ENCODE assay signal across 20 cellular contexts in the genomic region with DNA sequence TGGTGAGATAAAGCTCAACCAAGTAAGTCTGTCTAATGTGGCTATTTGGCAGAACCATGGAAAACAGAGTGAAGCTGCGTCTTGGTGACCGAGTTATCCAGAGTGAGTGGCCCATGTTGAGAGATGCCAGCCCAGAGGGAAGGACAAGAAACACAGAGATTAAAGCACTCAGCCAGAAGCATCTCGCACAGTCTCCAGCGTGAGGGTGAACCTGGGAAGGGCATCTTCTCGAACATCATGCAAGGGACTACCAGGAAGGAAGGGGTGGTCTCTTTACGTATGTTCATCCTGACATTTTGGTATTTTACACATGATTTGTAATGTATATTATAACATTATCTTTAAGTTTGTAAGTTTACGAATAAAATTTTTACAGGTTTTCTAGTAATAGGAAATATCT.
DNase-seq lines count a peak whose midpoint lies in the region; ATAC-seq and TF ChIP-seq lines count a peak whose summit lies in the region.
"Had no signal": no experiment of that assay in that cellular context is flagged by ENCODE, and none has a peak within 500 bp of the region (broad histone marks: within the 10 kb centered on the region; RNA-seq: fewer than 3 reads in every experiment).

No MANE protein-coding gene starts in this region.

- H3K27me3 Mint-ChIP-seq in glutamatergic neuron (ENCODE audit: unreplicated experiment) = peaks cover 1% of the 10 kb centered on the region
- H3K27me3 Mint-ChIP-seq: CD4-positive, alpha-beta T cell had no signal

- H3K36me3 Mint-ChIP-seq in glutamatergic neuron (ENCODE audit: unreplicated experiment) = no peaks in the 10 kb centered on the region
- H3K36me3 Mint-ChIP-seq: CD8-positive, alpha-beta T cell had no signal

- DNase-seq in glutamatergic neuron = no peak
- peak; percentile 18 for DNase-seq in posterior vena cava (ENCODE audit: low spot score)
- DNase-seq in DMS53 (lab: John Stamatoyannopoulos, UW) = no peak
- no peak for DNase-seq in NCI-H1105 (lab: John Stamatoyannopoulos, UW)
- DNase-seq: 8988T; ACHN; BE2C; C1 segment of cervical spinal cord; Caco-2; Calu3; CD4-positive, alpha-beta T cell; CD8-positive, alpha-beta T cell; DMS 273 treated with DMSO at 0.1 percent for 48 hours; DMS153; DMS79 treated with DMSO at 0.1 percent for 48 hours; GF-D8 had no signal

- H3K9me3 ChIP-seq in BLaER1 = no peaks in the 10 kb centered on the region
- no peaks in the 10 kb centered on the region for H3K9me3 ChIP-seq in BLaER1 treated with 17β-estradiol and CSF1 and Interleukin-3, amounts not matched to agents 10 nM and 100 nM (replicated peaks in 1 of 11)
- H3K9me3 ChIP-seq: BE2C, Caco-2 had no signal

- ATAC-seq in GM18517 (IDR thresholded peaks at IDR 0.05; ENCODE audit: unreplicated experiment) (no peak), HG02870 (IDR thresholded peaks at IDR 0.05; ENCODE audit: unreplicated experiment) (no peak)
- ATAC-seq: CD8-positive, alpha-beta T cell had no signal

- H3K27me3 ChIP-seq in BLaER1 = no peaks in the 10 kb centered on the region
- H3K27me3 ChIP-seq in BLaER1 treated with 17β-estradiol and CSF1 and Interleukin-3, amounts not matched to agents 10 nM and 100 nM = no peaks in the 10 kb centered on the region
- H3K27me3 ChIP-seq: BE2C had no signal

- H3K4me1 Mint-ChIP-seq in glutamatergic neuron (ENCODE audit: low read depth, unreplicated experiment) = peaks cover 21% of the 10 kb centered on the region

- H3K4me3 Mint-ChIP-seq in glutamatergic neuron (ENCODE audit: unreplicated experiment) = no peak overlapping the region
- H3K4me3 Mint-ChIP-seq: CD4-positive, alpha-beta T cell; CD8-positive, alpha-beta T cell had no signal

- peaks cover 57% of the 10 kb centered on the region for H3K36me3 ChIP-seq in BLaER1
- H3K36me3 ChIP-seq in BLaER1 treated with 17β-estradiol and CSF1 and Interleukin-3, amounts not matched to agents 10 nM and 100 nM = peaks cover 0 to 28% (median 0%) of the 10 kb centered on the region in 11 experiments; a peak in 7 of 22 replicates
- H3K36me3 ChIP-seq: BE2C had no signal

- no peak overlapping the region for H3K9ac ChIP-seq in BLaER1
- H3K9ac ChIP-seq in BLaER1 treated with 17β-estradiol and CSF1 and Interleukin-3, amounts not matched to agents 10 nM and 100 nM = peak overlapping the region in 1 of 11 experiments; percentile 10; a peak in 1 of 22 replicates

- H3K9me3 Mint-ChIP-seq in glutamatergic neuron (ENCODE audit: unreplicated experiment) = peaks cover 4% of the 10 kb centered on the region
- H3K9me3 Mint-ChIP-seq: CD4-positive, alpha-beta T cell; CD8-positive, alpha-beta T cell had no signal

- peak overlapping the region; percentile 51; the same call in 1 of the 2 replicates for H3K27ac ChIP-seq in BLaER1
- H3K27ac ChIP-seq in BLaER1 treated with 17β-estradiol and CSF1 and Interleukin-3, amounts not matched to agents 10 nM and 100 nM = no peak overlapping the region

- peaks cover 100% of the 10 kb centered on the region for H3K4me1 ChIP-seq in BLaER1
- H3K4me1 ChIP-seq in BLaER1 treated with 17β-estradiol and CSF1 and Interleukin-3, amounts not matched to agents 10 nM and 100 nM = peaks cover 6 to 99% (median 78%) of the 10 kb centered on the region in 10 experiments; a peak in 19 of 20 replicates
- H3K4me1 ChIP-seq: BE2C, Caco-2 had no signal

- H3K27ac Mint-ChIP-seq in glutamatergic neuron (ENCODE audit: unreplicated experiment) = peak overlapping the region; percentile 24
- H3K27ac Mint-ChIP-seq: CD4-positive, alpha-beta T cell; CD8-positive, alpha-beta T cell had no signal

- H4K20me1 ChIP-seq in BLaER1 = no peaks in the 10 kb centered on the region
- H4K20me1 ChIP-seq in BLaER1 treated with 17β-estradiol and CSF1 and Interleukin-3, amounts not matched to agents 10 nM and 100 nM = no peaks in the 10 kb centered on the region

- H3K4me2 ChIP-seq in BLaER1 = peak overlapping the region; percentile 83
- H3K4me2 ChIP-seq in BLaER1 treated with 17β-estradiol and CSF1 and Interleukin-3, amounts not matched to agents 10 nM and 100 nM = peak overlapping the region in 8 of 11 experiments; percentile 30 to 77 (median 66); a peak in 16 of 22 replicates

- intact Hi-C loops in posterior vena cava (cut with DNase I) = no loop called here

- H3K4me3 ChIP-seq in BLaER1 = no peak overlapping the region
- no peak overlapping the region for H3K4me3 ChIP-seq in BLaER1 treated with 17β-estradiol and CSF1 and Interleukin-3, amounts not matched to agents 10 nM and 100 nM

- no peak for TF ChIP-seq CTCF in glutamatergic neuron (IDR thresholded peaks at IDR 0.05; ENCODE audit: partially characterized antibody, unreplicated experiment)
